20 cellular contexts compared by ENCODE assay signal in the genomic region with DNA sequence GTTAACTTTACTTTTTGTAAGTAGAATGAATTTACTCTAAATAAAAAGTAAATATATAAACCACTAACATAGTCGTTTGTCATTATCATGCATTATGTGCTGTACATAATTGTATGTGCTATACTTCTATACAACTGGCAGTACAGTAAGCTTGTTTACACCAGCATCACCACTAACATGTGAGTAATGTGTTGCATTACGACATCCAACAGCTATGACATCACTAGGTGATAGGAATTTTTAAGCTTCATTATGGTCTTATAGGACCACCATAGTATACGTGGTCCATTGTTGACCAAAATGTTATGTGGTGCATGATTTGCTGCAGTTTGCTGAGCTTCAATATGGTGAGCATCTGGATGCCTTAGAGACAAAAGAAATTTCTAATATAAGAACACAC.
"Had no signal": no experiment of that assay in that cellular context is flagged by ENCODE, and none has a peak within 500 bp of the region (broad histone marks: within the 10 kb centered on the region; RNA-seq: fewer than 3 reads in every experiment).

No MANE protein-coding gene starts in this region.

- H3K36me3 ChIP-seq: neutrophil, right atrium auricular region, tibial nerve, upper lobe of right lung, vagina had no signal

- H3K4me1 ChIP-seq: foreskin keratinocyte, right atrium auricular region, testis, tibial nerve, upper lobe of right lung, vagina had no signal

- H3K27me3 Mint-ChIP-seq: naive thymus-derived CD8-positive, alpha-beta T cell; stimulated activated memory B cell treated with anti-CD40 and anti-IgM and Interleukin-4, amounts not matched to agents 10 μg/mL and 1 μg/mL and 100 μg/mL, for 72 hours; stimulated activated naive CD8-positive, alpha-beta T cell treated with anti-CD3 and anti-CD28 coated beads, Interleukin-15, Interleukin-2, amounts not matched to agents 100 ng/mL and 50 ng/mL, for 24 hours had no signal

- DNase-seq: effector CD4-positive, alpha-beta T cell; endodermal cell; foreskin keratinocyte; immature natural killer cell; kidney; left colon; mucosa of descending colon; naive thymus-derived CD8-positive, alpha-beta T cell; posterior cingulate gyrus; stimulated activated CD4-positive, alpha-beta T cell treated with anti-CD3 and anti-CD28 coated beads, Interleukin-4, amount 100 ng/mL, for 1 hour; stimulated activated CD8-positive, alpha-beta memory T cell treated with anti-CD3 and anti-CD28 coated beads, Interleukin-4, amount 100 ng/mL, for 48 hours; testis; upper lobe of right lung had no signal

- H3K36me3 Mint-ChIP-seq: immature natural killer cell; naive thymus-derived CD8-positive, alpha-beta T cell; stimulated activated memory B cell treated with anti-CD40 and anti-IgM and Interleukin-4, amounts not matched to agents 10 μg/mL and 1 μg/mL and 100 μg/mL, for 72 hours had no signal

- H3K27ac ChIP-seq: coronary artery, foreskin keratinocyte, neutrophil, right atrium auricular region, testis, tibial nerve, upper lobe of right lung, vagina had no signal

- ATAC-seq: foreskin keratinocyte; left colon; mucosa of descending colon; naive thymus-derived CD8-positive, alpha-beta T cell; stimulated activated memory B cell treated with anti-CD40 and anti-IgM and Interleukin-4, amounts not matched to agents 10 μg/mL and 1 μg/mL and 100 μg/mL, for 72 hours; upper lobe of right lung had no signal

- H3K4me3 Mint-ChIP-seq: endodermal cell; immature natural killer cell; naive thymus-derived CD8-positive, alpha-beta T cell; stimulated activated memory B cell treated with anti-CD40 and anti-IgM and Interleukin-4, amounts not matched to agents 10 μg/mL and 1 μg/mL and 100 μg/mL, for 72 hours; stimulated activated naive CD8-positive, alpha-beta T cell treated with anti-CD3 and anti-CD28 coated beads, Interleukin-15, Interleukin-2, amounts not matched to agents 100 ng/mL and 50 ng/mL, for 24 hours had no signal

- H3K9me3 Mint-ChIP-seq: stimulated activated memory B cell treated with anti-CD40 and anti-IgM and Interleukin-4, amounts not matched to agents 10 μg/mL and 1 μg/mL and 100 μg/mL, for 72 hours; stimulated activated naive CD8-positive, alpha-beta T cell treated with anti-CD3 and anti-CD28 coated beads, Interleukin-15, Interleukin-2, amounts not matched to agents 100 ng/mL and 50 ng/mL, for 24 hours had no signal

- H3K27me3 ChIP-seq: foreskin keratinocyte, neutrophil, right atrium auricular region, testis, tibial nerve, upper lobe of right lung, vagina had no signal

- H3K27ac Mint-ChIP-seq: endodermal cell; immature natural killer cell; stimulated activated memory B cell treated with anti-CD40 and anti-IgM and Interleukin-4, amounts not matched to agents 10 μg/mL and 1 μg/mL and 100 μg/mL, for 72 hours; stimulated activated naive CD8-positive, alpha-beta T cell treated with anti-CD3 and anti-CD28 coated beads, Interleukin-15, Interleukin-2, amounts not matched to agents 100 ng/mL and 50 ng/mL, for 24 hours had no signal

- H3K9me3 ChIP-seq: mucosa of descending colon, neutrophil, right atrium auricular region, testis, tibial nerve, upper lobe of right lung, vagina had no signal

- H3K4me1 Mint-ChIP-seq: immature natural killer cell; naive thymus-derived CD8-positive, alpha-beta T cell; stimulated activated memory B cell treated with anti-CD40 and anti-IgM and Interleukin-4, amounts not matched to agents 10 μg/mL and 1 μg/mL and 100 μg/mL, for 72 hours had no signal

- H3K4me3 ChIP-seq: coronary artery, mucosa of descending colon, right atrium auricular region, testis, tibial nerve, upper lobe of right lung, vagina had no signal
